In genomic region chr10:33136781-33137180, GRCh38 we compare ENCODE assay signal across 11 cellular contexts.
DNase-seq lines count a peak whose midpoint lies in the region; ATAC-seq, FAIRE-seq and TF ChIP-seq lines count a peak whose summit lies in the region.
"Had no signal": no experiment of that assay in that cellular context is flagged by ENCODE, and none has a peak within 500 bp of the region (broad histone marks: within the 10 kb centered on the region; RNA-seq: fewer than 3 reads in every experiment).

No MANE protein-coding gene starts in this region.

- WGBS in small intestine, 3 donors, result 10 to 44% (median 12%) methylated on average over 1 of the region's 1 CpG

- BruUV-seq in PC-9 (replicated peaks; lab: Mats Ljungman, UMichigan), result no TSS peak
- no TSS peak for BruUV-seq in endothelial cell of umbilical vein (replicated peaks; lab: Mats Ljungman, UMichigan)

- H3K79me2 ChIP-seq in PC-9 (ENCODE audit: low read depth) (no peaks in the 10 kb centered on the region), endothelial cell of umbilical vein (ENCODE audit: control insufficient read depth, insufficient read depth, low read length) (no peaks in the 10 kb centered on the region)

- POLR2A ChIA-PET in PC-9 (lab: Charles Lee; ENCODE audit: unreplicated experiment) (no interaction called here), endothelial cell of umbilical vein (lab: Charles Lee) (no interaction called here), GM10248 (lab: Yijun Ruan, JAX) (no interaction called here)

- intact Hi-C loops in activated CD4-positive, alpha-beta T cell treated with anti-CD3 and anti-CD28 coated beads, Interleukin-2, amount 10 ng/mL, durations not matched to agents 24 days and 14 days (cut with micrococcal nuclease), result loop anchor here (2.0 to 10.0 kb wide), 7 partner anchors 38 to 1146 kb away; partner anchors contain the start of gene KIF5B
- intact Hi-C loops in PC-9 (cut with micrococcal nuclease; ENCODE audit: unreplicated experiment) (loop anchor here (10.0 kb wide), 1 partner anchor 138 kb away; no protein-coding TSS in a partner anchor), endothelial cell of umbilical vein (cut with micrococcal nuclease) (no loop called here)

- TF ChIP-seq CTCF in PC-9 (conservative IDR thresholded peaks at IDR 0.05) (no peak), endothelial cell of umbilical vein (IDR thresholded peaks at IDR 0.05; ENCODE audit: extremely low read depth in 1 of 2, insufficient read depth in 1 of 2, low read depth in 1 of 2, low read length in 2 of 2) (no peak), GM10248 (IDR thresholded peaks at IDR 0.05; ENCODE audit: control extremely low read depth, extremely low read depth, low read depth, missing control alignments) (no peak)

- H2AFZ ChIP-seq in PC-9, result no peak overlapping the region
- no peak overlapping the region for H2AFZ ChIP-seq in endothelial cell of umbilical vein (ENCODE audit: low read depth, low read length)

- no peaks in the 10 kb centered on the region for H3K9me2 ChIP-seq in PC-9 (ENCODE audit: insufficient read depth)

- H3K9me1 ChIP-seq in endothelial cell of umbilical vein (replicated peaks; ENCODE audit: control insufficient read depth, extremely low read depth, insufficient read depth, low read length), result no peaks in the 10 kb centered on the region

- DNase-seq in activated CD4-positive, alpha-beta T cell treated with anti-CD3 and anti-CD28 coated beads, Interleukin-2, amount 10 ng/mL, durations not matched to agents 24 days and 14 days, result no peak
- DNase-seq in activated CD4-positive, alpha-beta T cell treated with anti-CD3 and anti-CD28 coated beads, Interleukin-2, amount 50 U/mL, for 4 hours, result no peak
- DNase-seq in PC-9 (peak in 1 of 2 experiments; percentile 67), endothelial cell of umbilical vein (ENCODE audit: low read depth, low spot score) (no peak), small intestine (peak; percentile 90), HTR-8/SVneo (ENCODE audit: insufficient read length, low spot score) (no peak), GM10248 (ENCODE audit: extremely low spot score) (no peak)
- DNase-seq: NCI-H2107, psoas muscle had no signal

- peaks cover 9% of the 10 kb centered on the region for H3K9me3 Mint-ChIP-seq in activated CD4-positive, alpha-beta T cell treated with anti-CD3 and anti-CD28 coated beads, Interleukin-2, amount 10 ng/mL, durations not matched to agents 24 days and 14 days

- H3K27ac ChIP-seq in PC-9 (peak overlapping the region; percentile 48; the same call in 1 of the 2 replicates), endothelial cell of umbilical vein (ENCODE audit: insufficient read depth, low read depth, low read length) (no peak overlapping the region), small intestine (ENCODE audit: low read depth in 1 of 2, low read length in 1 of 2) (peak overlapping the region in 1 of 2 donors; percentile 63)
- H3K27ac ChIP-seq: psoas muscle had no signal

- H3K36me3 ChIP-seq in PC-9 (ENCODE audit: low read depth), result no peaks in the 10 kb centered on the region
- no peaks in the 10 kb centered on the region for H3K36me3 ChIP-seq in endothelial cell of umbilical vein (ENCODE audit: control insufficient read depth in 2 of 2, extremely low read depth in 1 of 2, insufficient read depth in 2 of 2, low read length in 2 of 2)
- H3K36me3 ChIP-seq in small intestine (ENCODE audit: control insufficient read depth in 2 of 2, insufficient read depth in 2 of 2, low read length in 2 of 2), result no peaks in the 10 kb centered on the region

- H3K27me3 ChIP-seq in PC-9 (ENCODE audit: insufficient read depth, low read depth), result no peaks in the 10 kb centered on the region
- H3K27me3 ChIP-seq in endothelial cell of umbilical vein (ENCODE audit: control insufficient read depth in 2 of 2, insufficient read depth in 2 of 2, low read length in 2 of 2), result no peaks in the 10 kb centered on the region
- H3K27me3 ChIP-seq in small intestine (ENCODE audit: control insufficient read depth in 2 of 2, insufficient read depth in 2 of 2, low read length in 2 of 2), result no peaks in the 10 kb centered on the region

- ATAC-seq in HG02840 (IDR thresholded peaks at IDR 0.05; ENCODE audit: low FRiP score, unreplicated experiment), result no peak
- ATAC-seq: left lobe of liver, psoas muscle had no signal

- H3K9me3 ChIP-seq in PC-9 (ENCODE audit: insufficient read depth, low read depth), result no peaks in the 10 kb centered on the region; the same call in 1 of the 2 replicates
- no peaks in the 10 kb centered on the region for H3K9me3 ChIP-seq in endothelial cell of umbilical vein (replicated peaks; ENCODE audit: control insufficient read depth, insufficient read depth, low read length)
- H3K9me3 ChIP-seq in small intestine (ENCODE audit: control insufficient read depth, low read depth), result no peaks in the 10 kb centered on the region
- H3K9me3 ChIP-seq: psoas muscle had no signal

- dilution Hi-C loops in endothelial cell of umbilical vein (cut with MboI; ENCODE audit: extremely low pct_ligation_motif_present, low sequenced_read_pairs), result no loop called here

- no peak overlapping the region for H3K4me3 Mint-ChIP-seq in activated CD4-positive, alpha-beta T cell treated with anti-CD3 and anti-CD28 coated beads, Interleukin-2, amount 10 ng/mL, durations not matched to agents 24 days and 14 days

- peaks cover 2% of the 10 kb centered on the region for H3K27me3 Mint-ChIP-seq in activated CD4-positive, alpha-beta T cell treated with anti-CD3 and anti-CD28 coated beads, Interleukin-2, amount 10 ng/mL, durations not matched to agents 24 days and 14 days

- no peaks in the 10 kb centered on the region for H3K36me3 Mint-ChIP-seq in activated CD4-positive, alpha-beta T cell treated with anti-CD3 and anti-CD28 coated beads, Interleukin-2, amount 10 ng/mL, durations not matched to agents 24 days and 14 days (ENCODE audit: low read depth)

- FAIRE-seq in endothelial cell of umbilical vein (lab: Jason Lieb, UNC) (no peak), small intestine (lab: Jason Lieb, UNC) (no peak), HTR-8/SVneo (lab: Jason Lieb, UNC) (no peak)

- H3K9ac ChIP-seq in endothelial cell of umbilical vein (replicated peaks; ENCODE audit: extremely low read depth, insufficient read depth, low read length), result no peak overlapping the region

- CTCF ChIA-PET in PC-9 (lab: Charles Lee), result no interaction called here
- CTCF ChIA-PET in endothelial cell of umbilical vein (lab: Charles Lee), result interaction anchor here (0.6 to 2.0 kb wide), 4 partner anchors 13 to 28 kb away, joined by 3 to 6 read pairs (median 3); no protein-coding TSS in a partner anchor
- CTCF ChIA-PET in GM10248 (lab: Yijun Ruan, JAX), result interaction anchor here (1.7 kb wide), 1 partner anchor 11 kb away, joined by 4 read pairs; no protein-coding TSS in a partner anchor

- TF ChIP-seq POLR2A in endothelial cell of umbilical vein (IDR thresholded peaks at IDR 0.05; ENCODE audit: low read depth, low read length), result no peak

- peaks cover 42% of the 10 kb centered on the region for H3K4me1 ChIP-seq in PC-9 (replicated peaks; ENCODE audit: insufficient read depth)
- peaks cover 5% of the 10 kb centered on the region for H3K4me1 ChIP-seq in endothelial cell of umbilical vein (ENCODE audit: control insufficient read depth, extremely low read depth, insufficient read depth, low read length)
- peaks cover 0 to 8% of the 10 kb centered on the region in 2 donors for H3K4me1 ChIP-seq in small intestine (ENCODE audit: control insufficient read depth in 2 of 2, insufficient read depth in 1 of 2, low read depth in 1 of 2, low read length in 1 of 2)
- H3K4me1 ChIP-seq: psoas muscle had no signal

- H4K20me1 ChIP-seq in PC-9 (ENCODE audit: insufficient read depth) (no peaks in the 10 kb centered on the region), endothelial cell of umbilical vein (replicated peaks; ENCODE audit: control insufficient read depth, extremely low read depth, insufficient read depth, low read length) (no peaks in the 10 kb centered on the region)

- H3K27ac Mint-ChIP-seq in activated CD4-positive, alpha-beta T cell treated with anti-CD3 and anti-CD28 coated beads, Interleukin-2, amount 10 ng/mL, durations not matched to agents 24 days and 14 days, result peak overlapping the region; percentile 87

- peaks cover 19% of the 10 kb centered on the region for H3F3A ChIP-seq in PC-9 (ENCODE audit: insufficient read depth, low read depth)

- peaks cover 63% of the 10 kb centered on the region for H3K4me1 Mint-ChIP-seq in activated CD4-positive, alpha-beta T cell treated with anti-CD3 and anti-CD28 coated beads, Interleukin-2, amount 10 ng/mL, durations not matched to agents 24 days and 14 days

- H3K4me2 ChIP-seq in PC-9 (peak overlapping the region; percentile 31; the same call in 1 of the 2 replicates), endothelial cell of umbilical vein (ENCODE audit: insufficient read depth, low read length) (no peak overlapping the region)

- H3K4me3 ChIP-seq in PC-9, result no peak overlapping the region
- no peak overlapping the region for H3K4me3 ChIP-seq in endothelial cell of umbilical vein (replicated peaks in 1 of 3; ENCODE audit: insufficient read depth in 1 of 3, low read depth in 1 of 3, low read length in 3 of 3)
- no peak overlapping the region for H3K4me3 ChIP-seq in small intestine (ENCODE audit: low read depth in 1 of 2, low read length in 2 of 2)
- H3K4me3 ChIP-seq: psoas muscle had no signal

TF ChIP-seq in endothelial cell of umbilical vein, 7 proteins besides CTCF, POLR2A, EP300 and RAD21:
- no peak for TF ChIP-seq EZH2 (IDR thresholded peaks at IDR 0.05; ENCODE audit: borderline replicate concordance, low read depth, low read length, severe bottlenecking)
- no peak for TF ChIP-seq GATA2 (IDR thresholded peaks at IDR 0.05; ENCODE audit: insufficient read depth, insufficient read length, low read depth, low read length)
- TF ChIP-seq FOS (IDR thresholded peaks at IDR 0.05; ENCODE audit: borderline replicate concordance, insufficient read depth, low read length), result peak; percentile 36
- TF ChIP-seq JUN (IDR thresholded peaks at IDR 0.05; ENCODE audit: borderline replicate concordance, insufficient read depth, insufficient read length, low read depth), result no peak
